22 cellular contexts compared by ENCODE assay signal in the genomic region with DNA sequence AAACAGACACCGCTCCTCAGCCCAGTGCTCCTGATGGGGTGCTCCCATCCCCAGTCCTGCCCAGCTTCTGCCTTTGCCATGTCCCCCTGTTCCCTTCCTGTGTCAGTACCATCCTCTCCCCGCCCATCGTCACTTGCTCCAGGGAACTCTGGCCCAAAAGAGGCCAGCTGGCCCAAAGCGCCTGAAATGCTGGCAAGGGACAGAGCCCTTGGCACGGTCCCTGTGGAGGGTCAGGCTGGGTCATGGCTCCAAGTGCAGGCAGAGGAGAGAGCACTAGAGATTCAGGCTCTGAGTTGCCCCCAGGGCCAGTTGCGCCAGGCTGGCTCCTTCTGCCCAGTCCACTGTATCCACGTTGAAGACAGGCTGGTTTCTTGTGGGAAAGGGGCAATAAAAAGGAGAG. TPM values are rescaled to one million over a fixed set of nuclear protein-coding genes. Genes with fewer than 3 reads are reported as not detected.
DNase-seq lines count a peak whose midpoint lies in the region; ATAC-seq, FAIRE-seq and TF ChIP-seq lines count a peak whose summit lies in the region.
"Had no signal": no experiment of that assay in that cellular context is flagged by ENCODE, and none has a peak within 500 bp of the region (broad histone marks: within the 10 kb centered on the region; RNA-seq: fewer than 3 reads in every experiment).

No MANE protein-coding gene starts in this region.

- no peak overlapping the region for H3K4me3 ChIP-seq in liver (ENCODE audit: low read depth in 1 of 3, low read length in 3 of 3)
- H3K4me3 ChIP-seq in HepG2 (replicated peaks in 1 of 3; ENCODE audit: insufficient read depth in 1 of 3, low read depth in 2 of 3, low read length in 3 of 3), result no peak overlapping the region
- H3K4me3 ChIP-seq in osteoblast (ENCODE audit: insufficient read depth, low read length), result no peak overlapping the region
- no peak overlapping the region for H3K4me3 ChIP-seq in aorta (ENCODE audit: low read length in 2 of 2)
- H3K4me3 ChIP-seq in upper lobe of left lung, result no peak overlapping the region
- H3K4me3 ChIP-seq: BLaER1 treated with 17β-estradiol and CSF1 and Interleukin-3, amounts not matched to agents 10 nM and 100 nM; dorsolateral prefrontal cortex; SJCRH30; suprapubic skin had no signal

- WGBS in liver, result 25% methylated on average over 7 of the region's 7 CpGs
- WGBS in HepG2 (ENCODE audit: low lambda C conversion rate), result 10% methylated on average over 7 of the region's 7 CpGs
- 7% methylated on average over 7 of the region's 7 CpGs for WGBS in aorta, 2 donors
- 29 to 45% methylated on average over 7 of the region's 7 CpGs for WGBS in upper lobe of left lung, 2 donors

- H3K27me3 ChIP-seq in liver (ENCODE audit: control insufficient read depth in 4 of 4, insufficient read depth in 4 of 4, low read length in 3 of 4), result no peaks in the 10 kb centered on the region
- H3K27me3 ChIP-seq in HepG2 (ENCODE audit: control insufficient read depth in 1 of 2, insufficient read depth in 2 of 2, low read length in 2 of 2), result peaks cover 0 to 2% of the 10 kb centered on the region in 2 experiments; a peak in 1 of 5 replicates
- no peaks in the 10 kb centered on the region for H3K27me3 ChIP-seq in osteoblast (ENCODE audit: insufficient read depth, low read length)
- H3K27me3 ChIP-seq in aorta (ENCODE audit: control insufficient read depth in 1 of 2, insufficient read depth in 2 of 2, low read length in 1 of 2), result no peaks in the 10 kb centered on the region
- no peaks in the 10 kb centered on the region for H3K27me3 ChIP-seq in upper lobe of left lung
- H3K27me3 ChIP-seq: BLaER1 treated with 17β-estradiol and CSF1 and Interleukin-3, amounts not matched to agents 10 nM and 100 nM; dorsolateral prefrontal cortex; SJCRH30; suprapubic skin had no signal

- no peak for FAIRE-seq in HepG2 (lab: Jason Lieb, UNC)
- FAIRE-seq: G401.6 had no signal

- no peaks in the 10 kb centered on the region for H3K9me3 ChIP-seq in liver (ENCODE audit: control insufficient read depth in 4 of 4, low read length in 3 of 4)
- H3K9me3 ChIP-seq in HepG2 (ENCODE audit: low read length), result no peaks in the 10 kb centered on the region
- H3K9me3 ChIP-seq in osteoblast (ENCODE audit: low read depth, low read length), result no peaks in the 10 kb centered on the region
- H3K9me3 ChIP-seq in aorta (ENCODE audit: control insufficient read depth, low read length), result no peaks in the 10 kb centered on the region
- no peaks in the 10 kb centered on the region for H3K9me3 ChIP-seq in upper lobe of left lung
- H3K9me3 ChIP-seq: BLaER1 treated with 17β-estradiol and CSF1 and Interleukin-3, amounts not matched to agents 10 nM and 100 nM; SJCRH30; suprapubic skin had no signal

- H3K4me1 ChIP-seq in liver (ENCODE audit: control insufficient read depth in 4 of 4, insufficient read depth in 4 of 4, low read length in 3 of 4) (peaks cover 0 to 27% (median 20%) of the 10 kb centered on the region in 4 donors), HepG2 (ENCODE audit: insufficient read depth, low read length) (no peaks in the 10 kb centered on the region), osteoblast (ENCODE audit: insufficient read depth, low read length) (peaks cover 2% of the 10 kb centered on the region), aorta (ENCODE audit: control insufficient read depth in 1 of 2, insufficient read depth in 2 of 2, low read length in 2 of 2) (no peaks in the 10 kb centered on the region), upper lobe of left lung (peaks cover 9 to 20% (median 13%) of the 10 kb centered on the region in 4 donors)
- H3K4me1 ChIP-seq: SJCRH30 had no signal

- H3K79me2 ChIP-seq in HepG2 (ENCODE audit: insufficient read depth, low read length) (no peaks in the 10 kb centered on the region), osteoblast (ENCODE audit: insufficient read depth, low read length) (no peaks in the 10 kb centered on the region)

- TF ChIP-seq CTCF in liver (IDR thresholded peaks at IDR 0.05; ENCODE audit: low read depth, low read length, missing input control) (no peak), HepG2 (CRISPR knock-in tag; IDR thresholded peaks at IDR 0.05) (no peak), osteoblast (IDR thresholded peaks at IDR 0.05; ENCODE audit: extremely low read depth, low read depth, low read length) (no peak), upper lobe of left lung (IDR thresholded peaks at IDR 0.05) (no peak)

- H2AFZ ChIP-seq in HepG2 (ENCODE audit: low read length) (no peak overlapping the region), osteoblast (ENCODE audit: low read length) (no peak overlapping the region)

- TF ChIP-seq RAD21 in liver (IDR thresholded peaks at IDR 0.05), result peak; percentile 45 to 66
- no peak for TF ChIP-seq RAD21 in HepG2 (CRISPR knock-in tag; IDR thresholded peaks at IDR 0.05)

- ATAC-seq in HepG2 (no peak), aorta (ENCODE audit: low FRiP score) (no peak), upper lobe of left lung (ENCODE audit: low FRiP score in 2 of 2) (no peak)
- ATAC-seq: natural killer cell treated with Interleukin-12 subunit alpha and Interleukin-12 subunit beta and Interleukin-15 and Interleukin-18, amount 100 ng/mL, for 72 hours had no signal

- no TSS peak for BruUV-seq in HepG2 (replicated peaks; lab: Mats Ljungman, UMichigan)

- H3K27ac ChIP-seq in liver (ENCODE audit: low read depth in 1 of 2, low read length in 2 of 2) (peak overlapping the region in 1 of 2 donors; percentile 23), HepG2 (ENCODE audit: extremely low read length, insufficient read depth, low read length) (no peak overlapping the region), osteoblast (ENCODE audit: low read depth, low read length) (no peak overlapping the region), aorta (ENCODE audit: low read depth in 1 of 2, low read length in 2 of 2) (no peak overlapping the region), upper lobe of left lung (no peak overlapping the region)
- H3K27ac ChIP-seq: epithelial cell of prostate, SJCRH30, suprapubic skin, WERI-Rb-1 had no signal

- H3K9ac ChIP-seq in liver (ENCODE audit: low read depth in 1 of 2, low read length in 2 of 2) (no peak overlapping the region), HepG2 (ENCODE audit: insufficient read depth, low read depth, low read length) (no peak overlapping the region)
- H3K9ac ChIP-seq: BLaER1 treated with 17β-estradiol and CSF1 and Interleukin-3, amounts not matched to agents 10 nM and 100 nM had no signal

- DNase-seq in HepG2 (ENCODE audit: low spot score) (no peak), cardiac septum (ENCODE audit: low spot score) (peak; percentile 78), osteoblast (ENCODE audit: insufficient read length, low spot score, missing footprints) (peak; percentile 17), aorta (peak; percentile 3 to 86), NCI-H345 treated with DMSO at 0.1 percent for 48 hours (lab: John Stamatoyannopoulos, UW; ENCODE audit: unreplicated experiment) (no peak), upper lobe of left lung (no peak)
- no peak for DNase-seq in activated CD4-positive, CD25-positive, alpha-beta regulatory T cell (lab: John Stamatoyannopoulos, UW)
- DNase-seq: activated CD4-positive, alpha-beta T cell treated with anti-CD3 and anti-CD28 coated beads, Interleukin-2, amount 50 U/mL, for 4 hours; activated gamma-delta T cell; foreskin melanocyte; kidney glomerular epithelial cell; NCI-H1417; NCI-H2171; SJCRH30; WERI-Rb-1 had no signal

- CTCF ChIA-PET in HepG2 (lab: Yijun Ruan, JAX; ENCODE audit: low intra/inter-chr PET ratio, low total read pairs), result no interaction called here

- no peaks in the 10 kb centered on the region for H4K20me1 ChIP-seq in HepG2 (ENCODE audit: insufficient read depth, low read length)
- no peaks in the 10 kb centered on the region for H4K20me1 ChIP-seq in osteoblast (ENCODE audit: insufficient read depth, low read length)
- H4K20me1 ChIP-seq: BLaER1 treated with 17β-estradiol and CSF1 and Interleukin-3, amounts not matched to agents 10 nM and 100 nM had no signal

- in situ Hi-C loops in HepG2 (cut with HindIII; ENCODE audit: extremely low pct_ligation_motif_present, low pct_unique_long_range_greater_than_20kb), result no loop called here

- TF ChIP-seq EP300 in HepG2 (IDR thresholded peaks at IDR 0.05; ENCODE audit: low read depth in 2 of 2, low read length in 2 of 2) (no peak), HepG2 (CRISPR knock-in tag; IDR thresholded peaks at IDR 0.05; ENCODE audit: borderline replicate concordance) (no peak), upper lobe of left lung (IDR thresholded peaks at IDR 0.05) (no peak)

- POLR2A ChIA-PET in HepG2 (lab: Yijun Ruan, JAX), result no interaction called here

- intact Hi-C loops in HepG2 (cut with micrococcal nuclease; ENCODE audit: unreplicated experiment), result no loop called here
- intact Hi-C loops in cardiac septum (cut with DNase I), result loop anchor here (5.0 kb wide), 1 partner anchor 215 kb away; no protein-coding TSS in a partner anchor
- intact Hi-C loops in aorta (cut with DNase I), result no loop called here

- H3K4me2 ChIP-seq in HepG2 (ENCODE audit: low read depth, low read length) (no peak overlapping the region), osteoblast (ENCODE audit: insufficient read depth, low read length) (no peak overlapping the region)

- TF ChIP-seq POLR2A in HepG2 (IDR thresholded peaks at IDR 0.05; ENCODE audit: insufficient read depth in 1 of 2, low read depth in 2 of 2, low read length in 2 of 2) (no peak), upper lobe of left lung (IDR thresholded peaks at IDR 0.05) (no peak)

- no peaks in the 10 kb centered on the region for H3K36me3 ChIP-seq in liver (ENCODE audit: control insufficient read depth in 4 of 4, insufficient read depth in 3 of 4, low read depth in 1 of 4, low read length in 3 of 4)
- H3K36me3 ChIP-seq in HepG2 (replicated peaks in 1 of 2; ENCODE audit: control insufficient read depth in 1 of 2, insufficient read depth in 2 of 2, low read length in 2 of 2), result no peaks in the 10 kb centered on the region
- no peaks in the 10 kb centered on the region for H3K36me3 ChIP-seq in osteoblast (ENCODE audit: insufficient read depth, low read length)
- H3K36me3 ChIP-seq in aorta (ENCODE audit: control insufficient read depth in 1 of 2, insufficient read depth in 2 of 2, low read length in 1 of 2), result no peaks in the 10 kb centered on the region
- H3K36me3 ChIP-seq in upper lobe of left lung, result no peaks in the 10 kb centered on the region
- H3K36me3 ChIP-seq: BLaER1 treated with 17β-estradiol and CSF1 and Interleukin-3, amounts not matched to agents 10 nM and 100 nM; SJCRH30; suprapubic skin; WERI-Rb-1 had no signal

RNA-seq across cellular contexts. Expression of a gene that starts 8.4 kb away (rescaled TPM):
- total RNA-seq in liver (10 to 100 TPM; 13.2 to 38.2 TPM), HepG2 (2016; rRNA removed; fragmentation: Illumina TruSeq; extraction: Trizol) (not detected in 2 replicates), cardiac septum (39.6 TPM), osteoblast (25.6 and 31.8 TPM in 2 replicates), aorta (10 to 100 TPM; 15.1 to 19.2 TPM), upper lobe of left lung (10 to 100 TPM; 28.0 to 47.1 (median 34.3) TPM)
- polyA plus RNA-seq in liver (10 to 100 TPM; 33.5 to 46.1 TPM), HepG2 (2011; rRNA removed) (not detected in 2 replicates), aorta (10 to 100 TPM; 19.5 to 30.6 TPM)
- not detected in 2 replicates for total RNA-seq in HepG2 (2016; cell fraction: cytosol; rRNA removed; fragmentation: Illumina TruSeq; extraction: Trizol; ENCODE audit: low read depth)
- total RNA-seq in HepG2 (2016; cell fraction: insoluble cytoplasmic fraction; rRNA removed; fragmentation: Illumina TruSeq; extraction: Trizol), result not detected in 2 replicates
- total RNA-seq in HepG2 (2016; cell fraction: membrane; rRNA removed; fragmentation: Illumina TruSeq; extraction: Trizol), result not detected in 2 replicates
- total RNA-seq in HepG2 (2016; cell fraction: nucleus; rRNA removed; fragmentation: Illumina TruSeq; extraction: Trizol), result not detected in 2 replicates
- not detected in 2 replicates for polyA plus RNA-seq in HepG2 (2011; cell fraction: cytosol; rRNA removed)
- polyA plus RNA-seq in HepG2 (2011; cell fraction: nucleus; rRNA removed), result not detected in 2 replicates
- not detected in 2 replicates for polyA plus RNA-seq in HepG2 (2012)
- not detected in 2 replicates for polyA plus RNA-seq in HepG2 (2016; cell fraction: cytosol; fragmentation: Illumina TruSeq; extraction: Trizol; ENCODE audit: low read depth)
- polyA plus RNA-seq in HepG2 (2016; cell fraction: insoluble cytoplasmic fraction; fragmentation: Illumina TruSeq; extraction: Trizol; ENCODE audit: low read depth), result not detected in 2 replicates
- polyA plus RNA-seq in HepG2 (2016; cell fraction: membrane; fragmentation: Illumina TruSeq; extraction: Trizol; ENCODE audit: low read depth), result not detected in 2 replicates
- not detected in 2 replicates for polyA plus RNA-seq in HepG2 (2016; cell fraction: nucleus; fragmentation: Illumina TruSeq; extraction: Trizol; ENCODE audit: insufficient read depth, low read depth)
- 0.34 and 36.3 TPM in 2 replicates for polyA minus RNA-seq in HepG2 (2011; rRNA and poly(A)+ RNA removed; ENCODE audit: low replicate concordance)
- 0.69 and 0.79 TPM in 2 replicates for polyA minus RNA-seq in HepG2 (2011; cell fraction: cytosol; rRNA and poly(A)+ RNA removed)
- polyA minus RNA-seq in HepG2 (2011; cell fraction: nucleus; rRNA and poly(A)+ RNA removed), result 0.52 TPM in 1 of 2 replicates, not detected in the other

RNA-seq across cellular contexts. Expression of a gene that starts 46.3 kb away (rescaled TPM):
- total RNA-seq in liver, result under 1 TPM; 0.09 to 0.17 TPM
- under 1 TPM; 0.06 to 0.12 TPM for polyA plus RNA-seq in liver
- total RNA-seq in HepG2 (2016; rRNA removed; fragmentation: Illumina TruSeq; extraction: Trizol), result not detected in 2 replicates
- total RNA-seq in HepG2 (2016; cell fraction: cytosol; rRNA removed; fragmentation: Illumina TruSeq; extraction: Trizol; ENCODE audit: low read depth), result not detected in 2 replicates
- total RNA-seq in HepG2 (2016; cell fraction: insoluble cytoplasmic fraction; rRNA removed; fragmentation: Illumina TruSeq; extraction: Trizol), result not detected in 2 replicates
- total RNA-seq in HepG2 (2016; cell fraction: membrane; rRNA removed; fragmentation: Illumina TruSeq; extraction: Trizol), result not detected in 2 replicates
- total RNA-seq in HepG2 (2016; cell fraction: nucleus; rRNA removed; fragmentation: Illumina TruSeq; extraction: Trizol), result not detected in 2 replicates
- not detected in 2 replicates for polyA plus RNA-seq in HepG2 (2011; rRNA removed)
- polyA plus RNA-seq in HepG2 (2011; cell fraction: cytosol; rRNA removed), result 0.01 TPM in 1 of 2 replicates, not detected in the other
- polyA plus RNA-seq in HepG2 (2011; cell fraction: nucleus; rRNA removed), result not detected in 2 replicates
- polyA plus RNA-seq in HepG2 (2012), result not detected in 2 replicates
- not detected in 2 replicates for polyA plus RNA-seq in HepG2 (2016; cell fraction: cytosol; fragmentation: Illumina TruSeq; extraction: Trizol; ENCODE audit: low read depth)
- not detected in 2 replicates for polyA plus RNA-seq in HepG2 (2016; cell fraction: insoluble cytoplasmic fraction; fragmentation: Illumina TruSeq; extraction: Trizol; ENCODE audit: low read depth)
- not detected in 2 replicates for polyA plus RNA-seq in HepG2 (2016; cell fraction: membrane; fragmentation: Illumina TruSeq; extraction: Trizol; ENCODE audit: low read depth)
- not detected in 2 replicates for polyA plus RNA-seq in HepG2 (2016; cell fraction: nucleus; fragmentation: Illumina TruSeq; extraction: Trizol; ENCODE audit: insufficient read depth, low read depth)
- polyA minus RNA-seq in HepG2 (2011; rRNA and poly(A)+ RNA removed; ENCODE audit: low replicate concordance), result not detected in 2 replicates
- polyA minus RNA-seq in HepG2 (2011; cell fraction: cytosol; rRNA and poly(A)+ RNA removed), result not detected in 2 replicates
- polyA minus RNA-seq in HepG2 (2011; cell fraction: nucleus; rRNA and poly(A)+ RNA removed), result not detected in 2 replicates
- 1.0 TPM for total RNA-seq in cardiac septum
- total RNA-seq in osteoblast, result under 0.01 TPM in 1 of 2 replicates, not detected in the other
- under 1 TPM; 0.68 to 0.87 TPM for total RNA-seq in aorta
- under 1 TPM; 0.15 to 0.50 TPM for polyA plus RNA-seq in aorta
- total RNA-seq in upper lobe of left lung, result 1 to 10 TPM in 3 of 6 donors, under 1 TPM in 2, not detected in 1; 0.10 to 2.0 (median 1.1) TPM

RNA-seq across cellular contexts. Expression of a gene that starts 51.7 kb away (rescaled TPM):
- total RNA-seq in liver (10 to 100 TPM in 1 of 2 donors, 1 to 10 TPM in 1; 8.7 to 18.7 TPM), HepG2 (2016; rRNA removed; fragmentation: Illumina TruSeq; extraction: Trizol) (not detected in 2 replicates), cardiac septum (77.0 TPM), osteoblast (0.29 and 2.2 TPM in 2 replicates), aorta (10 to 100 TPM; 15.7 to 48.7 TPM), upper lobe of left lung (10 to 100 TPM; 35.7 to 88.0 (median 63.9) TPM)
- polyA plus RNA-seq in liver (1 to 10 TPM; 3.2 to 9.6 TPM), HepG2 (2011; rRNA removed) (not detected in 2 replicates), aorta (10 to 100 TPM; 12.4 to 18.9 TPM)
- total RNA-seq in HepG2 (2016; cell fraction: cytosol; rRNA removed; fragmentation: Illumina TruSeq; extraction: Trizol; ENCODE audit: low read depth), result not detected in 2 replicates
- not detected in 2 replicates for total RNA-seq in HepG2 (2016; cell fraction: insoluble cytoplasmic fraction; rRNA removed; fragmentation: Illumina TruSeq; extraction: Trizol)
- not detected in 2 replicates for total RNA-seq in HepG2 (2016; cell fraction: membrane; rRNA removed; fragmentation: Illumina TruSeq; extraction: Trizol)
- total RNA-seq in HepG2 (2016; cell fraction: nucleus; rRNA removed; fragmentation: Illumina TruSeq; extraction: Trizol), result not detected in 2 replicates
- not detected in 2 replicates for polyA plus RNA-seq in HepG2 (2011; cell fraction: cytosol; rRNA removed)
- not detected in 2 replicates for polyA plus RNA-seq in HepG2 (2011; cell fraction: nucleus; rRNA removed)
- not detected in 2 replicates for polyA plus RNA-seq in HepG2 (2012)
- not detected in 2 replicates for polyA plus RNA-seq in HepG2 (2016; cell fraction: cytosol; fragmentation: Illumina TruSeq; extraction: Trizol; ENCODE audit: low read depth)
- polyA plus RNA-seq in HepG2 (2016; cell fraction: insoluble cytoplasmic fraction; fragmentation: Illumina TruSeq; extraction: Trizol; ENCODE audit: low read depth), result not detected in 2 replicates
- not detected in 2 replicates for polyA plus RNA-seq in HepG2 (2016; cell fraction: membrane; fragmentation: Illumina TruSeq; extraction: Trizol; ENCODE audit: low read depth)
- polyA plus RNA-seq in HepG2 (2016; cell fraction: nucleus; fragmentation: Illumina TruSeq; extraction: Trizol; ENCODE audit: insufficient read depth, low read depth), result not detected in 2 replicates
- not detected in 2 replicates for polyA minus RNA-seq in HepG2 (2011; rRNA and poly(A)+ RNA removed; ENCODE audit: low replicate concordance)
- not detected in 2 replicates for polyA minus RNA-seq in HepG2 (2011; cell fraction: cytosol; rRNA and poly(A)+ RNA removed)
- not detected in 2 replicates for polyA minus RNA-seq in HepG2 (2011; cell fraction: nucleus; rRNA and poly(A)+ RNA removed)

Comparison
In these comparisons a context has a peak if more than half of its experiments do, and no peak if none do; other contexts are left out.
1. RNA of a gene that starts 8.4 kb away (total RNA-seq): 39.6 TPM in cardiac septum (single experiment), 13.2 to 38.2 TPM in liver, 28.0 to 47.1 TPM in upper lobe of left lung, 25.6 to 31.8 TPM in osteoblast and 15.1 to 19.2 TPM in aorta; not detected in HepG2; every median in the first group is over 10 times any median in the second.
2. DNase-seq: peak in cardiac septum (single experiment), osteoblast (single experiment) and aorta (2 of 2); none in HepG2 (single experiment), NCI-H345 treated with DMSO at 0.1 percent for 48 hours (single experiment), upper lobe of left lung (0 of 2) and activated CD4-positive, CD25-positive, alpha-beta regulatory T cell (0 of 4).